11 cellular contexts compared by ENCODE assay signal in genomic region chr22:20384171-20384570, GRCh38.
"Had no signal": no experiment of that assay in that cellular context is flagged by ENCODE, and none has a peak within 500 bp of the region (broad histone marks: within the 10 kb centered on the region; RNA-seq: fewer than 3 reads in every experiment).

No MANE protein-coding gene starts in this region.

- H3K4me3 ChIP-seq: GM23248, GM23338, HAP-1 had no signal

- FAIRE-seq: H1, H54 had no signal

- H3K9ac ChIP-seq: GM23248 had no signal

- H3K36me3 ChIP-seq: HAP-1 had no signal

- H3K9me3 ChIP-seq: HAP-1 had no signal

- H2AFZ ChIP-seq: GM23248, GM23338 had no signal

- H3K4me3 Mint-ChIP-seq: GM23338, H9, HFFc6 had no signal

- DNase-seq: GM23248, GOT3, H7, HCEC 1CT, HFFc6 had no signal

- H3K4me1 ChIP-seq: HAP-1 had no signal

- H3K9me3 Mint-ChIP-seq: GM23338, H9 had no signal

- H3K27ac ChIP-seq: GM23248 had no signal

- H3K4me2 ChIP-seq: GM23338 had no signal

- ATAC-seq: GM23338, HCT116 had no signal

- H3K27ac Mint-ChIP-seq: GM23338, H9, HFFc6 had no signal
